15 cellular contexts compared by ENCODE assay signal in the genomic region with DNA sequence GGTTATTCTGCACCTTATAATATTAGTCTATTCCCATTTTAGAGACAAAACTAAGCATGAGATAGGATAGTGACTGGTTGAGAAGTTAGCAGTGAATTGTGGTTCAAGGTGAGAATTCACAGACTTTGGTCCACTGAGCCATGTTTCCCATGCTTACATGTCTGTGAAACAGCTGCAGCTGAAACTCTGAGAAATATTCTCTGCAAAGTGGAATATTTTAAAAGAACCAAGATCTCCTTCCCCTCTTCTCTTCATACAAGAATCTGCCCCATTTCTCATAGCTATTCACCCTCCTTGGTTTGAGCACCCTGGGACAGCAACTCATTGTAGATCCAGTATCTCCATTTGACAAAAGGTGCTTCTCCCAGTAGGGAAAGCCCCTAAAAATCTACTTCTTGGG.
A peak's percentile ranks its signal among the peaks of the same experiment; 100 is the strongest.
DNase-seq lines count a peak whose midpoint lies in the region; ATAC-seq and TF ChIP-seq lines count a peak whose summit lies in the region.
"Had no signal": no experiment of that assay in that cellular context is flagged by ENCODE, and none has a peak within 500 bp of the region (broad histone marks: within the 10 kb centered on the region; RNA-seq: fewer than 3 reads in every experiment).

No MANE protein-coding gene starts in this region.

- BruUV-seq in OCI-LY7 (replicated peaks; lab: Mats Ljungman, UMichigan), result no TSS peak

- no peaks in the 10 kb centered on the region for H4K20me1 ChIP-seq in OCI-LY7 (ENCODE audit: insufficient read depth, low read length)

- no peak for TF ChIP-seq POLR2A in erythroblast (IDR thresholded peaks at IDR 0.05; ENCODE audit: low read length)

- peak overlapping the region; percentile 17 for H3K4me2 ChIP-seq in OCI-LY7 (ENCODE audit: low read length)

- no peaks in the 10 kb centered on the region for H3K9me2 ChIP-seq in OCI-LY7 (ENCODE audit: insufficient read depth, low read length)

- H3K27me3 ChIP-seq in tibial artery (no peaks in the 10 kb centered on the region), upper lobe of right lung (no peaks in the 10 kb centered on the region)
- H3K27me3 ChIP-seq: Peyer's patch had no signal

- H3K4me1 ChIP-seq in OCI-LY7 (ENCODE audit: insufficient read depth, low read length, poor library complexity, severe bottlenecking) (peaks cover 23% of the 10 kb centered on the region), tibial artery (no peaks in the 10 kb centered on the region), upper lobe of right lung (no peaks in the 10 kb centered on the region)
- H3K4me1 ChIP-seq: Caco-2, Peyer's patch had no signal

- no peak overlapping the region for H3K27ac ChIP-seq in OCI-LY7 (ENCODE audit: low read depth, low read length, poor library complexity, severe bottlenecking)
- H3K27ac ChIP-seq in tibial artery, result no peak overlapping the region
- no peak overlapping the region for H3K27ac ChIP-seq in upper lobe of right lung
- H3K27ac ChIP-seq: Peyer's patch had no signal

- TF ChIP-seq CTCF in GM13977 (IDR thresholded peaks at IDR 0.05; ENCODE audit: extremely low read depth, insufficient read depth, missing control alignments) (no peak), OCI-LY7 (conservative IDR thresholded peaks at IDR 0.05; ENCODE audit: low read length) (no peak), tibial artery (IDR thresholded peaks at IDR 0.05) (no peak), upper lobe of right lung (IDR thresholded peaks at IDR 0.05) (no peak)

- H3K9me3 ChIP-seq in OCI-LY7 (ENCODE audit: low read length) (no peaks in the 10 kb centered on the region), tibial artery (no peaks in the 10 kb centered on the region), upper lobe of right lung (no peaks in the 10 kb centered on the region)
- H3K9me3 ChIP-seq: Caco-2, Peyer's patch had no signal

- no peak overlapping the region for H3K4me3 ChIP-seq in OCI-LY7 (ENCODE audit: low read depth, low read length, poor library complexity, severe bottlenecking)
- H3K4me3 ChIP-seq in tibial artery, result no peak overlapping the region
- H3K4me3 ChIP-seq in upper lobe of right lung, result no peak overlapping the region
- H3K4me3 ChIP-seq: Peyer's patch had no signal

- DNase-seq in GM13977 (ENCODE audit: low spot score) (peak; percentile 25), OCI-LY7 (ENCODE audit: low spot score) (peak; percentile 14), erythroblast (lab: John Stamatoyannopoulos, UW) (no peak), HUDEP-2 (lab: John Stamatoyannopoulos, UW; ENCODE audit: unreplicated experiment in 76 of 76) (no peak), tibial artery (no peak), upper lobe of right lung (no peak)
- DNase-seq: activated CD8-positive, alpha-beta memory T cell treated with anti-CD3 and anti-CD28 coated beads for 24 hours; aorta; Caco-2; NCI-H774; Peyer's patch; posterior cingulate gyrus; stimulated activated naive CD4-positive, alpha-beta T cell had no signal

- H3K79me2 ChIP-seq in OCI-LY7 (ENCODE audit: insufficient read depth, low read depth, low read length), result no peaks in the 10 kb centered on the region

- in situ Hi-C loops in GM13977 (cut with MboI; ENCODE audit: low pct_unique_long_range_greater_than_20kb, low sequenced_read_pairs, unreplicated experiment), result no loop called here

- POLR2A ChIA-PET in OCI-LY7 (lab: Charles Lee), result interaction anchor here (0.5 kb wide), 1 partner anchor 26 kb away, joined by 3 read pairs; no protein-coding TSS in a partner anchor

- CTCF ChIA-PET in OCI-LY7 (lab: Charles Lee; ENCODE audit: unreplicated experiment), result no interaction called here

- intact Hi-C loops in OCI-LY7 (cut with micrococcal nuclease; ENCODE audit: unreplicated experiment), result no loop called here
- intact Hi-C loops in tibial artery (cut with DNase I; ENCODE audit: low total_unique reads), result no loop called here
- intact Hi-C loops in upper lobe of right lung (cut with DNase I), result no loop called here

- peak overlapping the region; percentile 57 for H2AFZ ChIP-seq in OCI-LY7 (ENCODE audit: low read length)

- H3K36me3 ChIP-seq in OCI-LY7 (ENCODE audit: insufficient read depth, low read length) (no peaks in the 10 kb centered on the region), tibial artery (no peaks in the 10 kb centered on the region), upper lobe of right lung (no peaks in the 10 kb centered on the region)
- H3K36me3 ChIP-seq: Peyer's patch had no signal

- ATAC-seq in GM19372 (IDR thresholded peaks at IDR 0.05; ENCODE audit: low read depth, unreplicated experiment), result peak; percentile 57
- peak; percentile 85 for ATAC-seq in HG02852 (IDR thresholded peaks at IDR 0.05; ENCODE audit: unreplicated experiment)
- no peak for ATAC-seq in upper lobe of right lung

Comparison
In these comparisons a context has a peak if more than half of its experiments do, and no peak if none do; other contexts are left out.
1. DNase-seq: peak in GM13977 (single experiment) and OCI-LY7 (single experiment); none in erythroblast (0 of 2), HUDEP-2 (0 of 76), tibial artery (0 of 2) and upper lobe of right lung (single experiment).